Comparison of ENCODE assay signal across 13 cellular contexts in the genomic region with DNA sequence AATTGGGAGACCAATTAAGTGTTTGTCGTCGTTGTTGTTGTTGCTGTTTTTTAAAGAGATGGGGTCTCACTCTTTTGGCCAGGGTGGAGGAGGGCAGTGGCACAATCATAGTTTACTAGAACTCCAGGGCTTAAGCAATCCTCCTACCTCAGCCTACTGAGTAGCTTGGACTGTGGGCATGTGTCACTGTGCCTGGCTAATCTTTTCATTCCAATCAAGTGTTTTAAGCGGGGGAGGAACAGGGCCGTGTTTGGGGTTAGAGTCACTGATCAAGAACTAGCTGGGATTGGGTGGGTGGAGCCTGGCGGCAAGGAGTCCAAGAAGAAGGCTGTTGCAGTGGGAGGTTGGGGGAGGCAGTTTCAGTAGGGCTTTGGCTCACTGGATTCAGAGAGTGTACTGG. TPM values are rescaled to one million over a fixed set of nuclear protein-coding genes. Genes with fewer than 3 reads are reported as not detected.
A peak's percentile ranks its signal among the peaks of the same experiment; 100 is the strongest.
DNase-seq lines count a peak whose midpoint lies in the region; ATAC-seq and TF ChIP-seq lines count a peak whose summit lies in the region.
"Had no signal": no experiment of that assay in that cellular context is flagged by ENCODE, and none has a peak within 500 bp of the region (broad histone marks: within the 10 kb centered on the region; RNA-seq: fewer than 3 reads in every experiment).

No MANE protein-coding gene starts in this region.

- H2AFZ ChIP-seq in SK-N-SH (ENCODE audit: low read depth) = no peak overlapping the region

- peaks cover 4% of the 10 kb centered on the region; the same call in 1 of the 2 replicates for H3K79me2 ChIP-seq in SK-N-SH (ENCODE audit: insufficient read depth)

- 88% methylated on average over 5 of the region's 5 CpGs for WGBS in SK-N-SH (ENCODE audit: low lambda C conversion rate)
- 82% methylated on average over 5 of the region's 5 CpGs for WGBS in esophagus squamous epithelium, 2 donors

- H3K9me3 ChIP-seq in thoracic aorta (no peaks in the 10 kb centered on the region), SK-N-SH (no peaks in the 10 kb centered on the region), esophagus squamous epithelium (peaks cover 0 to 4% (median 0%) of the 10 kb centered on the region in 3 donors)
- no peaks in the 10 kb centered on the region for H3K9me3 ChIP-seq in CD8-positive, alpha-beta T cell (ENCODE audit: low read length)

- TF ChIP-seq POLR2A in esophagus squamous epithelium (IDR thresholded peaks at IDR 0.05) = no peak

- no peak for TF ChIP-seq EP300 in SK-N-SH (IDR thresholded peaks at IDR 0.05; ENCODE audit: borderline replicate concordance in 1 of 2, low read depth in 1 of 2, low read length in 1 of 2)

- no peaks in the 10 kb centered on the region for H3K9me2 ChIP-seq in SK-N-SH

- peaks cover 39% of the 10 kb centered on the region for H3K4me1 Mint-ChIP-seq in CD8-positive, alpha-beta T cell (ENCODE audit: low read depth)

- H3K27me3 ChIP-seq in kidney epithelial cell (ENCODE audit: control insufficient read depth, insufficient read depth, low read length) (no peaks in the 10 kb centered on the region), thoracic aorta (replicated peaks; ENCODE audit: insufficient read depth) (no peaks in the 10 kb centered on the region), SK-N-SH (ENCODE audit: insufficient read depth) (no peaks in the 10 kb centered on the region), esophagus squamous epithelium (no peaks in the 10 kb centered on the region)
- no peaks in the 10 kb centered on the region for H3K27me3 ChIP-seq in CD8-positive, alpha-beta T cell (ENCODE audit: insufficient read depth, low read length)
- H3K27me3 ChIP-seq: heart right ventricle had no signal

- POLR2A ChIA-PET in SK-N-SH (lab: Yijun Ruan, JAX) = no interaction called here
- POLR2A ChIA-PET in CD8-positive, alpha-beta T cell (lab: Charles Lee) = interaction anchor here (1.3 kb wide), 1 partner anchor 431 kb away, joined by 3 read pairs; the partner anchor contains the start of gene PTBP3

- H4K20me1 ChIP-seq in SK-N-SH (ENCODE audit: insufficient read depth) = no peaks in the 10 kb centered on the region

- H3K27ac ChIP-seq in thoracic aorta (no peak overlapping the region), SK-N-SH (ENCODE audit: low read depth in 2 of 2, low read length in 1 of 2) (no peak overlapping the region), esophagus squamous epithelium (no peak overlapping the region)
- H3K27ac ChIP-seq in CD8-positive, alpha-beta T cell (ENCODE audit: low read depth, low read length) = no peak overlapping the region
- H3K27ac ChIP-seq: heart right ventricle had no signal

- H3K4me3 ChIP-seq in kidney epithelial cell (ENCODE audit: low read depth, low read length) (no peak overlapping the region), thoracic aorta (no peak overlapping the region), SK-N-SH (ENCODE audit: low read depth in 2 of 2, low read length in 1 of 2) (no peak overlapping the region), esophagus squamous epithelium (no peak overlapping the region)
- H3K4me3 ChIP-seq in CD8-positive, alpha-beta T cell (ENCODE audit: low read depth, low read length) = no peak overlapping the region
- H3K4me3 ChIP-seq: heart right ventricle had no signal

- no peak overlapping the region for H3K4me3 Mint-ChIP-seq in CD8-positive, alpha-beta T cell
- H3K4me3 Mint-ChIP-seq: mesothelial cell of epicardium had no signal

- no peak for TF ChIP-seq RAD21 in SK-N-SH (IDR thresholded peaks at IDR 0.05; ENCODE audit: low read length)

- intact Hi-C loops in esophagus squamous epithelium (cut with DNase I) = no loop called here
- intact Hi-C loops in CD8-positive, alpha-beta T cell (cut with DNase I, micrococcal nuclease) = no loop called here

- TF ChIP-seq CTCF in kidney epithelial cell (IDR thresholded peaks at IDR 0.05; ENCODE audit: insufficient read depth, low read length, poor library complexity, severe bottlenecking) (no peak), thoracic aorta (IDR thresholded peaks at IDR 0.05) (no peak), SK-N-SH (IDR thresholded peaks at IDR 0.05) (no peak), esophagus squamous epithelium (IDR thresholded peaks at IDR 0.05) (no peak)
- TF ChIP-seq CTCF in CD8-positive, alpha-beta T cell (IDR thresholded peaks at IDR 0.05) = no peak

- H3K27ac Mint-ChIP-seq in CD8-positive, alpha-beta T cell = no peak overlapping the region

- no peaks in the 10 kb centered on the region for H3F3A ChIP-seq in SK-N-SH (replicated peaks; ENCODE audit: insufficient read depth)

- peaks cover 6% of the 10 kb centered on the region for H3K9me3 Mint-ChIP-seq in CD8-positive, alpha-beta T cell

- no peak overlapping the region for H3K9ac ChIP-seq in SK-N-SH

- CTCF ChIA-PET in SK-N-SH (lab: Yijun Ruan, JAX) = interaction anchor here (1.1 to 1.5 kb wide), 4 partner anchors 9 to 80 kb away, joined by 3 to 4 read pairs (median 3); no protein-coding TSS in a partner anchor
- CTCF ChIA-PET in CD8-positive, alpha-beta T cell (lab: Charles Lee) = no interaction called here

- H3K36me3 ChIP-seq in kidney epithelial cell (ENCODE audit: control insufficient read depth, insufficient read depth, low read length) = no peaks in the 10 kb centered on the region
- no peaks in the 10 kb centered on the region for H3K36me3 ChIP-seq in thoracic aorta
- H3K36me3 ChIP-seq in SK-N-SH (replicated peaks in 1 of 2; ENCODE audit: control insufficient read depth in 1 of 2, insufficient read depth in 2 of 2, low read length in 1 of 2) = no peaks in the 10 kb centered on the region
- no peaks in the 10 kb centered on the region for H3K36me3 ChIP-seq in esophagus squamous epithelium
- no peaks in the 10 kb centered on the region for H3K36me3 ChIP-seq in CD8-positive, alpha-beta T cell (ENCODE audit: insufficient read depth, low read length)

- peak; percentile 63 for ATAC-seq in thoracic aorta (ENCODE audit: insufficient number of reproducible peaks, low FRiP score, low read depth)
- no peak for ATAC-seq in CD8-positive, alpha-beta T cell

- peaks cover 6% of the 10 kb centered on the region for H3K36me3 Mint-ChIP-seq in CD8-positive, alpha-beta T cell

- H3K27me3 Mint-ChIP-seq in CD8-positive, alpha-beta T cell (ENCODE audit: low read depth) = no peaks in the 10 kb centered on the region

- no peak overlapping the region for H3K4me2 ChIP-seq in SK-N-SH

- H3K4me1 ChIP-seq in thoracic aorta (ENCODE audit: control insufficient read depth in 1 of 2, low read depth in 2 of 2) (no peaks in the 10 kb centered on the region), SK-N-SH (ENCODE audit: control insufficient read depth in 1 of 2, insufficient read depth in 2 of 2, low read depth in 1 of 2, low read length in 1 of 2) (no peaks in the 10 kb centered on the region; a peak in 1 of 4 replicates), esophagus squamous epithelium (no peaks in the 10 kb centered on the region)
- peaks cover 7% of the 10 kb centered on the region for H3K4me1 ChIP-seq in CD8-positive, alpha-beta T cell (ENCODE audit: insufficient read depth, low read length)

- DNase-seq in activated effector memory CD4-positive, alpha-beta T cell treated with anti-CD3 and anti-CD28 coated beads, Interleukin-2, amount 50 U/mL, for 16 hours = peak; percentile 42
- DNase-seq in activated effector memory CD4-positive, alpha-beta T cell treated with Interleukin-2 at 50 U/mL for 16 hours = no peak
- DNase-seq in amniotic stem cell (lab: John Stamatoyannopoulos, UW) (peak; percentile 38), kidney epithelial cell (ENCODE audit: low read depth) (peak; percentile 65), thoracic aorta (ENCODE audit: low spot score) (no peak), SK-N-SH (no peak), esophagus squamous epithelium (lab: John Stamatoyannopoulos, UW) (no peak)
- DNase-seq in CD8-positive, alpha-beta T cell = no peak
- DNase-seq: DMS79; heart right ventricle; KG1; stimulated activated CD4-positive, alpha-beta T cell treated with anti-CD3 and anti-CD28 coated beads, Interleukin-12 subunit alpha, Interleukin-12 subunit beta, amount 100 ng/mL, for 4 hours had no signal

TF ChIP-seq in SK-N-SH, 30 proteins besides CTCF, POLR2A, EP300 and RAD21 (continues in another document):
- TF ChIP-seq, protein P1, sequence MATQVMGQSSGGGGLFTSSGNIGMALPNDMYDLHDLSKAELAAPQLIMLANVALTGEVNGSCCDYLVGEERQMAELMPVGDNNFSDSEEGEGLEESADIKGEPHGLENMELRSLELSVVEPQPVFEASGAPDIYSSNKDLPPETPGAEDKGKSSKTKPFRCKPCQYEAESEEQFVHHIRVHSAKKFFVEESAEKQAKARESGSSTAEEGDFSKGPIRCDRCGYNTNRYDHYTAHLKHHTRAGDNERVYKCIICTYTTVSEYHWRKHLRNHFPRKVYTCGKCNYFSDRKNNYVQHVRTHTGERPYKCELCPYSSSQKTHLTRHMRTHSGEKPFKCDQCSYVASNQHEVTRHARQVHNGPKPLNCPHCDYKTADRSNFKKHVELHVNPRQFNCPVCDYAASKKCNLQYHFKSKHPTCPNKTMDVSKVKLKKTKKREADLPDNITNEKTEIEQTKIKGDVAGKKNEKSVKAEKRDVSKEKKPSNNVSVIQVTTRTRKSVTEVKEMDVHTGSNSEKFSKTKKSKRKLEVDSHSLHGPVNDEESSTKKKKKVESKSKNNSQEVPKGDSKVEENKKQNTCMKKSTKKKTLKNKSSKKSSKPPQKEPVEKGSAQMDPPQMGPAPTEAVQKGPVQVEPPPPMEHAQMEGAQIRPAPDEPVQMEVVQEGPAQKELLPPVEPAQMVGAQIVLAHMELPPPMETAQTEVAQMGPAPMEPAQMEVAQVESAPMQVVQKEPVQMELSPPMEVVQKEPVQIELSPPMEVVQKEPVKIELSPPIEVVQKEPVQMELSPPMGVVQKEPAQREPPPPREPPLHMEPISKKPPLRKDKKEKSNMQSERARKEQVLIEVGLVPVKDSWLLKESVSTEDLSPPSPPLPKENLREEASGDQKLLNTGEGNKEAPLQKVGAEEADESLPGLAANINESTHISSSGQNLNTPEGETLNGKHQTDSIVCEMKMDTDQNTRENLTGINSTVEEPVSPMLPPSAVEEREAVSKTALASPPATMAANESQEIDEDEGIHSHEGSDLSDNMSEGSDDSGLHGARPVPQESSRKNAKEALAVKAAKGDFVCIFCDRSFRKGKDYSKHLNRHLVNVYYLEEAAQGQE (IDR thresholded peaks at IDR 0.05; ENCODE audit: low read depth, low read length) = no peak
- TF ChIP-seq MXI1 (IDR thresholded peaks at IDR 0.05; ENCODE audit: low read depth, low read length) = no peak

RNA-seq across cellular contexts. Expression of gene SNX30, which starts 13.8 kb away (rescaled TPM):
- total RNA-seq in kidney epithelial cell (19.5 and 22.5 TPM in 2 replicates), thoracic aorta (10 to 100 TPM; 11.2 to 36.3 TPM), esophagus squamous epithelium (10 to 100 TPM in 1 of 4 donors, 1 to 10 TPM in 3; 4.8 to 10.2 (median 9.3) TPM)
- 2.7 and 5.3 TPM in 2 replicates for polyA plus RNA-seq in SK-N-SH (2012; rRNA removed)
- polyA plus RNA-seq in SK-N-SH (2012; cell fraction: cytosol; rRNA removed) = 3.6 and 3.9 TPM in 2 replicates
- polyA plus RNA-seq in SK-N-SH (2012; cell fraction: nucleus; rRNA removed) = 5.6 and 10.5 TPM in 2 replicates
- total RNA-seq in CD8-positive, alpha-beta T cell = 1 to 10 TPM; 6.0 to 8.1 TPM

RNA-seq across cellular contexts. Expression of gene INIP, which starts 46.4 kb away (rescaled TPM):
- 24.5 and 25.0 TPM in 2 replicates for total RNA-seq in kidney epithelial cell
- total RNA-seq in thoracic aorta = 10 to 100 TPM; 16.1 to 21.6 TPM
- 7.9 and 10.2 TPM in 2 replicates for polyA plus RNA-seq in SK-N-SH (2012; rRNA removed)
- 12.2 and 13.4 TPM in 2 replicates for polyA plus RNA-seq in SK-N-SH (2012; cell fraction: cytosol; rRNA removed)
- polyA plus RNA-seq in SK-N-SH (2012; cell fraction: nucleus; rRNA removed) = 4.4 and 5.6 TPM in 2 replicates
- 10 to 100 TPM in 3 of 4 donors, 1 to 10 TPM in 1; 8.1 to 14.9 (median 12.5) TPM for total RNA-seq in esophagus squamous epithelium
- total RNA-seq in CD8-positive, alpha-beta T cell = 10 to 100 TPM; 11.7 to 17.2 TPM

Comparison
In these comparisons a context has a peak if more than half of its experiments do, and no peak if none do; other contexts are left out.
1. DNase-seq: peak in activated effector memory CD4-positive, alpha-beta T cell treated with anti-CD3 and anti-CD28 coated beads, Interleukin-2, amount 50 U/mL, for 16 hours (single experiment), amniotic stem cell (single experiment) and kidney epithelial cell (single experiment); none in activated effector memory CD4-positive, alpha-beta T cell treated with Interleukin-2 at 50 U/mL for 16 hours (single experiment), thoracic aorta (single experiment), SK-N-SH (single experiment), esophagus squamous epithelium (single experiment) and CD8-positive, alpha-beta T cell (0 of 7).